Comparison of ENCODE assay signal across 36 cellular contexts in the genomic region with DNA sequence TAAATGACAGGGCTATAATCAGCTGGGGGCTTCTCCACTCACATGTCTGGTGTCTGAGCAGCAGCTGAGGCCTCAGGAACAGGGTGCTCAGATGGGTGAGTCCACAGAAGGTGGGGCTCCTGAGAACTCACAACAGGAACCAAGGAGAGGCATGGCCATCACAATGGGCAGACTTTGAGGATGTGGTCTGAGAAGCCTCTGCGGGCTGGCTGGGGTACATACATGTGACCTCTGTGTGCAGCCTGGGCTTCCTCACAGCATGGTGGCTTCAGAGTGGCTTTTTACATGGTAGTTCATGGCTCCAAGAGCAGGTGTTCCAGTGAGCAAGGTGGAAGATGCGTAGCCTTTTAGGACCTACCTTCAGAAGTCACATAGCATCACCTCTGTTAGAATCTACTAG.
"Had no signal": no experiment of that assay in that cellular context is flagged by ENCODE, and none has a peak within 500 bp of the region (broad histone marks: within the 10 kb centered on the region; RNA-seq: fewer than 3 reads in every experiment).

No MANE protein-coding gene starts in this region.

- DNase-seq: activated CD4-positive, alpha-beta memory T cell treated with anti-CD3 and anti-CD28 coated beads for 36 hours; activated CD4-positive, alpha-beta T cell treated with anti-CD3 and anti-CD28 coated beads for 36 hours; activated CD4-positive, alpha-beta T cell treated with anti-CD3 and anti-CD28 coated beads, Interleukin-2, amount 10 ng/mL, durations not matched to agents 24 days and 14 days; activated CD4-positive, CD25-positive, alpha-beta regulatory T cell; activated CD4-positive, CD25-positive, alpha-beta regulatory T cell treated with anti-CD3 and anti-CD28 coated beads, Interleukin-2, amount 50 U/mL, for 72 hours; activated CD8-positive, alpha-beta memory T cell treated with anti-CD3 and anti-CD28 coated beads, Interleukin-2, amount 10 ng/mL, durations not matched to agents 7 days and 5 days; activated CD8-positive, alpha-beta memory T cell treated with anti-CD3 and anti-CD28 coated beads, Interleukin-2, amount 50 U/mL, for 4 hours; activated CD8-positive, alpha-beta T cell treated with anti-CD3 and anti-CD28 coated beads, Interleukin-2, amount 10 ng/mL, durations not matched to agents 7 days and 5 days; activated gamma-delta T cell; activated naive CD4-positive, alpha-beta T cell; activated naive CD4-positive, alpha-beta T cell treated with anti-CD3 and anti-CD28 coated beads, Interleukin-2, amount 10 ng/mL, durations not matched to agents 7 days and 5 days; activated naive CD8-positive, alpha-beta T cell treated with anti-CD3 and anti-CD28 coated beads, Interleukin-2, amount 10 ng/mL, durations not matched to agents 7 days and 5 days; activated T-cell treated with anti-CD3 and anti-CD28 coated beads, Interleukin-2, amount 50 U/mL, for 1 hour; activated T-cell treated with anti-CD3 and anti-CD28 coated beads, Interleukin-2, amount 50 U/mL, for 48 hours; central memory CD4-positive, alpha-beta T cell; cerebellar nuclear complex; colonic mucosa; effector CD8-positive, alpha-beta T cell; esophagus squamous epithelium; foreskin melanocyte; heart right ventricle; T-helper 17 cell; T1000; WERI-Rb-1 had no signal

- H3K36me3 Mint-ChIP-seq: activated CD8-positive, alpha-beta memory T cell treated with anti-CD3 and anti-CD28 coated beads, Interleukin-2, amount 10 ng/mL, durations not matched to agents 7 days and 5 days; activated naive CD4-positive, alpha-beta T cell treated with anti-CD3 and anti-CD28 coated beads, Interleukin-2, amount 10 ng/mL, durations not matched to agents 7 days and 5 days; activated naive CD4-positive, alpha-beta T cell treated with anti-CD3 and anti-CD28 coated beads, Interleukin-2, amount 50 U/mL, for 72 hours; activated naive CD8-positive, alpha-beta T cell treated with anti-CD3 and anti-CD28 coated beads, Interleukin-2, amount 10 ng/mL, durations not matched to agents 7 days and 5 days had no signal

- H3K9me3 Mint-ChIP-seq: activated CD4-positive, alpha-beta memory T cell treated with anti-CD3 and anti-CD28 coated beads for 36 hours; activated CD4-positive, alpha-beta T cell treated with anti-CD3 and anti-CD28 coated beads, Interleukin-2, amount 10 ng/mL, durations not matched to agents 24 days and 14 days; activated naive CD4-positive, alpha-beta T cell treated with anti-CD3 and anti-CD28 coated beads, Interleukin-2, amount 10 ng/mL, durations not matched to agents 7 days and 5 days; activated naive CD4-positive, alpha-beta T cell treated with anti-CD3 and anti-CD28 coated beads, Interleukin-2, amount 50 U/mL, for 72 hours; activated naive CD8-positive, alpha-beta T cell treated with anti-CD3 and anti-CD28 coated beads, Interleukin-2, amount 10 ng/mL, durations not matched to agents 7 days and 5 days; activated T-helper 1 cell treated with anti-CD3 and anti-CD28 coated beads, Interleukin-12 subunit alpha, Interleukin-12 subunit beta, Interleukin-2, Interleukin-4 antibody, amounts not matched to agents 30 ng/mL and 10 ng/mL and 1 ng/mL, durations not matched to agents 14 hours and 24 hours and 36 hours; activated T-helper 2 cell treated with anti-CD3 and anti-CD28 coated beads, Interferon-gamma antibody, Interleukin-2, Interleukin-4, amounts not matched to agents 10 μg/mL and 5 μg/mL and 100 μg/mL, durations not matched to agents 14 hours and 24 hours and 36 hours; brain; T-helper 2 cell treated with Interferon-gamma antibody and Interleukin-4, amounts not matched to agents 5 μg/mL and 100 μg/mL, for 36 hours had no signal

- H3K27ac ChIP-seq: ascending aorta, breast epithelium, cardiac muscle cell, colonic mucosa, epithelial cell of prostate, esophagus squamous epithelium, gastroesophageal sphincter, heart right ventricle, WERI-Rb-1 had no signal

- H3K27ac Mint-ChIP-seq: activated CD4-positive, alpha-beta memory T cell treated with anti-CD3 and anti-CD28 coated beads for 36 hours; activated CD4-positive, alpha-beta T cell treated with anti-CD3 and anti-CD28 coated beads for 36 hours; activated CD4-positive, alpha-beta T cell treated with anti-CD3 and anti-CD28 coated beads, Interleukin-2, amount 10 ng/mL, durations not matched to agents 24 days and 14 days; activated CD8-positive, alpha-beta memory T cell treated with anti-CD3 and anti-CD28 coated beads, Interleukin-2, amount 10 ng/mL, durations not matched to agents 7 days and 5 days; activated CD8-positive, alpha-beta T cell treated with anti-CD3 and anti-CD28 coated beads, Interleukin-2, amount 10 ng/mL, durations not matched to agents 7 days and 5 days; activated naive CD4-positive, alpha-beta T cell treated with anti-CD3 and anti-CD28 coated beads, Interleukin-2, amount 10 ng/mL, durations not matched to agents 7 days and 5 days; activated naive CD4-positive, alpha-beta T cell treated with anti-CD3 and anti-CD28 coated beads, Interleukin-2, amount 50 U/mL, for 72 hours; activated naive CD8-positive, alpha-beta T cell treated with anti-CD3 and anti-CD28 coated beads, Interleukin-2, amount 10 ng/mL, durations not matched to agents 7 days and 5 days; activated T-helper 1 cell treated with anti-CD3 and anti-CD28 coated beads, Interleukin-12 subunit alpha, Interleukin-12 subunit beta, Interleukin-2, Interleukin-4 antibody, amounts not matched to agents 30 ng/mL and 10 ng/mL and 1 ng/mL, durations not matched to agents 14 hours and 24 hours and 36 hours; activated T-helper 2 cell treated with anti-CD3 and anti-CD28 coated beads, Interferon-gamma antibody, Interleukin-2, Interleukin-4, amounts not matched to agents 10 μg/mL and 5 μg/mL and 100 μg/mL, durations not matched to agents 14 hours and 24 hours and 36 hours; brain; T-helper 17 cell; T-helper 2 cell treated with Interferon-gamma antibody and Interleukin-4, amounts not matched to agents 5 μg/mL and 100 μg/mL, for 36 hours had no signal

- H3K4me3 Mint-ChIP-seq: activated CD4-positive, alpha-beta memory T cell treated with anti-CD3 and anti-CD28 coated beads for 36 hours; activated CD4-positive, alpha-beta T cell treated with anti-CD3 and anti-CD28 coated beads for 36 hours; activated CD4-positive, alpha-beta T cell treated with anti-CD3 and anti-CD28 coated beads, Interleukin-2, amount 10 ng/mL, durations not matched to agents 24 days and 14 days; activated CD8-positive, alpha-beta memory T cell treated with anti-CD3 and anti-CD28 coated beads, Interleukin-2, amount 10 ng/mL, durations not matched to agents 7 days and 5 days; activated CD8-positive, alpha-beta T cell treated with anti-CD3 and anti-CD28 coated beads, Interleukin-2, amount 10 ng/mL, durations not matched to agents 7 days and 5 days; activated naive CD4-positive, alpha-beta T cell treated with anti-CD3 and anti-CD28 coated beads, Interleukin-2, amount 10 ng/mL, durations not matched to agents 7 days and 5 days; activated naive CD8-positive, alpha-beta T cell treated with anti-CD3 and anti-CD28 coated beads, Interleukin-2, amount 10 ng/mL, durations not matched to agents 7 days and 5 days; activated T-helper 1 cell treated with anti-CD3 and anti-CD28 coated beads, Interleukin-12 subunit alpha, Interleukin-12 subunit beta, Interleukin-2, Interleukin-4 antibody, amounts not matched to agents 30 ng/mL and 10 ng/mL and 1 ng/mL, durations not matched to agents 14 hours and 24 hours and 36 hours; brain; T-helper 17 cell; T-helper 2 cell treated with Interferon-gamma antibody and Interleukin-4, amounts not matched to agents 5 μg/mL and 100 μg/mL, for 36 hours had no signal

- H3K4me3 ChIP-seq: ascending aorta, breast epithelium, cardiac muscle cell, colonic mucosa, esophagus squamous epithelium, gastroesophageal sphincter, heart right ventricle had no signal

- H3K36me3 ChIP-seq: breast epithelium, colonic mucosa, esophagus squamous epithelium, WERI-Rb-1 had no signal

- H3K9me3 ChIP-seq: ascending aorta, breast epithelium, colonic mucosa, esophagus squamous epithelium, gastroesophageal sphincter, heart right ventricle had no signal

- H3K4me1 ChIP-seq: ascending aorta, breast epithelium, colonic mucosa, esophagus squamous epithelium, heart right ventricle had no signal

- H3K27me3 ChIP-seq: ascending aorta, breast epithelium, cardiac muscle cell, colonic mucosa, esophagus squamous epithelium, gastroesophageal sphincter, heart right ventricle had no signal

- ATAC-seq: activated CD4-positive, alpha-beta T cell treated with anti-CD3 and anti-CD28 coated beads for 36 hours; activated CD8-positive, alpha-beta memory T cell treated with anti-CD3 and anti-CD28 coated beads, Interleukin-2, amount 10 ng/mL, durations not matched to agents 7 days and 5 days; activated CD8-positive, alpha-beta T cell treated with anti-CD3 and anti-CD28 coated beads, Interleukin-2, amount 10 ng/mL, durations not matched to agents 7 days and 5 days; activated naive CD4-positive, alpha-beta T cell treated with anti-CD3 and anti-CD28 coated beads, Interleukin-2, amount 50 U/mL, for 72 hours; gastroesophageal sphincter; heart right ventricle; T-helper 17 cell had no signal

- H3K27me3 Mint-ChIP-seq: activated CD4-positive, alpha-beta memory T cell treated with anti-CD3 and anti-CD28 coated beads for 36 hours; activated CD4-positive, alpha-beta T cell treated with anti-CD3 and anti-CD28 coated beads for 36 hours; activated CD4-positive, alpha-beta T cell treated with anti-CD3 and anti-CD28 coated beads, Interleukin-2, amount 10 ng/mL, durations not matched to agents 24 days and 14 days; activated CD8-positive, alpha-beta memory T cell treated with anti-CD3 and anti-CD28 coated beads, Interleukin-2, amount 10 ng/mL, durations not matched to agents 7 days and 5 days; activated naive CD4-positive, alpha-beta T cell treated with anti-CD3 and anti-CD28 coated beads, Interleukin-2, amount 10 ng/mL, durations not matched to agents 7 days and 5 days; activated naive CD8-positive, alpha-beta T cell treated with anti-CD3 and anti-CD28 coated beads, Interleukin-2, amount 10 ng/mL, durations not matched to agents 7 days and 5 days; brain; T-helper 17 cell had no signal

- FAIRE-seq: endometrium, endothelial cell of umbilical vein had no signal

- H3K4me1 Mint-ChIP-seq: activated CD4-positive, alpha-beta T cell treated with anti-CD3 and anti-CD28 coated beads for 36 hours; activated CD4-positive, alpha-beta T cell treated with anti-CD3 and anti-CD28 coated beads, Interleukin-2, amount 10 ng/mL, durations not matched to agents 24 days and 14 days; activated naive CD4-positive, alpha-beta T cell treated with anti-CD3 and anti-CD28 coated beads, Interleukin-2, amount 10 ng/mL, durations not matched to agents 7 days and 5 days; activated naive CD8-positive, alpha-beta T cell treated with anti-CD3 and anti-CD28 coated beads, Interleukin-2, amount 10 ng/mL, durations not matched to agents 7 days and 5 days; brain; T-helper 17 cell had no signal
